ENCODE assay signal across 2 cellular contexts in the genomic region with DNA sequence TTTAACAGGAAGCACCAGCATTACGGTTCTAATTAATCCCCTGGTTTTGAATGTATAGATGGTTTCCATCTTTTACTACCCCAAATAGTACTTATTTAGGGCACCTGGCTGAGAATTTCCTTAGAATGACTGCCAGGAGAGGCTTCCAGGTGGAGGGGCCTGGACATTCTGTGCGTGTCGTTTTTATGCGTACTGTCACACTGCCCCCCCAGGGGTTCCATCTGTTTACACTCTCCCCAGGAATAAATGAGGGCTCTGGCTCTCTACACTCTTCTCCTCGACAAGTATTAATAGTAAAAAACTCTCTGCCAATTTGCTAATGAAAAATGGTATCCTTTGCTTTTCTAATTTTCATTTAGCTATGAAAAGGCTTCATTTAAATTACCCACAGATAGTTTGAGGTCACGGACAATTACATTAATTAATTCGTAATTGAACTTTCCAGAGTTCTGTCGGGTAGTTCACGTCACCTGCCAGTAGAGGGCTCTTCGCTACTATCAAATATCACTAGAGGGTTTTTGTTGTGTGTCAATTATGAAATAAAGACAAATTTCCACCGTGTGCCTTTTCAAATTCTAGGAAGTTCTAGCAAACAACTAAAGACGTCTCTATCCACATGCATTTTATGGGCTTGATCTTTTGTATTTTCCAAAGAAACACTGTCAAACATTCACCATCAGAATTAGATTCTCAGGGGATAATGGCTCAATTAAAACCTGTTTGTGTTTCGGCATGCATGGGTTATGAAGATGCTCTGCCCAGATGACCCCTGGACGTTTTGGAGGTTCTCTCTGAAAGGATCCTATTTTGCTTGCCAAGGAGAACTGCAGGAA.
TF ChIP-seq lines count a peak whose summit lies in the region.

No MANE protein-coding gene starts in this region.

TF ChIP-seq in IMR-90, 13 proteins besides CTCF, POLR2A, EP300 and RAD21:
- TF ChIP-seq SMC3 (IDR thresholded peaks at IDR 0.05; ENCODE audit: low read depth, low read length) (peak; percentile 80), CHD1 (IDR thresholded peaks at IDR 0.05; ENCODE audit: low read depth, low read length) (no peak)

TF ChIP-seq in SK-N-SH, 30 proteins besides CTCF, POLR2A, EP300 and RAD21:
- no peak for TF ChIP-seq GABPA (IDR thresholded peaks at IDR 0.05; ENCODE audit: low read depth)
- no peak for TF ChIP-seq ELF1 (IDR thresholded peaks at IDR 0.05)
- TF ChIP-seq, protein P1, sequence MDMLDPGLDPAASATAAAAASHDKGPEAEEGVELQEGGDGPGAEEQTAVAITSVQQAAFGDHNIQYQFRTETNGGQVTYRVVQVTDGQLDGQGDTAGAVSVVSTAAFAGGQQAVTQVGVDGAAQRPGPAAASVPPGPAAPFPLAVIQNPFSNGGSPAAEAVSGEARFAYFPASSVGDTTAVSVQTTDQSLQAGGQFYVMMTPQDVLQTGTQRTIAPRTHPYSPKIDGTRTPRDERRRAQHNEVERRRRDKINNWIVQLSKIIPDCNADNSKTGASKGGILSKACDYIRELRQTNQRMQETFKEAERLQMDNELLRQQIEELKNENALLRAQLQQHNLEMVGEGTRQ (IDR thresholded peaks at IDR 0.05; ENCODE audit: borderline replicate concordance, low read depth, low read length), result no peak
- peak; percentile 67 for TF ChIP-seq SMC3 (IDR thresholded peaks at IDR 0.05; ENCODE audit: low read depth, low read length)
- TF ChIP-seq NRF1 (IDR thresholded peaks at IDR 0.05; ENCODE audit: low read depth, low read length), result 0 out of 2 replicates have a peak, but pooled peaks have one; percentile 3
- no peak for TF ChIP-seq FOXJ3 (CRISPR knock-in tag; IDR thresholded peaks at IDR 0.05)
- no peak for TF ChIP-seq EZH2phosphoT487 (IDR thresholded peaks at IDR 0.05; ENCODE audit: borderline replicate concordance, low read depth)
- no peak for TF ChIP-seq RXRA (IDR thresholded peaks at IDR 0.05; ENCODE audit: borderline replicate concordance, low read depth)
